1 cellular context compared by ENCODE assay signal in the genomic region with DNA sequence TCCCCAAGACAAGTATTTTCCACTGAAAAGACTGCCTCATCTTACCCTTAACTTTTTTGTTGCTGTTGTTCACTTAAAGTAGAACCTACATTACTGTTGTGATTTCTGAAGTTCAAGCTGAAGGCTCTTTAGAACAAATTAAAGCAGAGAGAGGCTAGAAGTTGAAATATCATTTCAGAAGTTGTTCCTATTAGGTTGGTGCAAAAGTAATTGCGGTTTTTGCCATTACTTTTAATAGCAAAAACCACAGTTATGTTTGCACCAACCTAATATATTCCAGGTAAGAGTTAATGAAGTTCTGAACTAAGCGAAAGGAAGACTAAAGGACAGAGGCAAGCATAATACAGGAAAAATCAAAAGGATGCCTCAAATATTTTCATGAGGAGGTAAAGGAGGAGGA.
TF ChIP-seq lines count a peak whose summit lies in the region.

No MANE protein-coding gene starts in this region.

TF ChIP-seq in K562, 482 proteins besides CTCF, POLR2A, EP300 and RAD21 (continued from another document):
- TF ChIP-seq, protein P1, sequence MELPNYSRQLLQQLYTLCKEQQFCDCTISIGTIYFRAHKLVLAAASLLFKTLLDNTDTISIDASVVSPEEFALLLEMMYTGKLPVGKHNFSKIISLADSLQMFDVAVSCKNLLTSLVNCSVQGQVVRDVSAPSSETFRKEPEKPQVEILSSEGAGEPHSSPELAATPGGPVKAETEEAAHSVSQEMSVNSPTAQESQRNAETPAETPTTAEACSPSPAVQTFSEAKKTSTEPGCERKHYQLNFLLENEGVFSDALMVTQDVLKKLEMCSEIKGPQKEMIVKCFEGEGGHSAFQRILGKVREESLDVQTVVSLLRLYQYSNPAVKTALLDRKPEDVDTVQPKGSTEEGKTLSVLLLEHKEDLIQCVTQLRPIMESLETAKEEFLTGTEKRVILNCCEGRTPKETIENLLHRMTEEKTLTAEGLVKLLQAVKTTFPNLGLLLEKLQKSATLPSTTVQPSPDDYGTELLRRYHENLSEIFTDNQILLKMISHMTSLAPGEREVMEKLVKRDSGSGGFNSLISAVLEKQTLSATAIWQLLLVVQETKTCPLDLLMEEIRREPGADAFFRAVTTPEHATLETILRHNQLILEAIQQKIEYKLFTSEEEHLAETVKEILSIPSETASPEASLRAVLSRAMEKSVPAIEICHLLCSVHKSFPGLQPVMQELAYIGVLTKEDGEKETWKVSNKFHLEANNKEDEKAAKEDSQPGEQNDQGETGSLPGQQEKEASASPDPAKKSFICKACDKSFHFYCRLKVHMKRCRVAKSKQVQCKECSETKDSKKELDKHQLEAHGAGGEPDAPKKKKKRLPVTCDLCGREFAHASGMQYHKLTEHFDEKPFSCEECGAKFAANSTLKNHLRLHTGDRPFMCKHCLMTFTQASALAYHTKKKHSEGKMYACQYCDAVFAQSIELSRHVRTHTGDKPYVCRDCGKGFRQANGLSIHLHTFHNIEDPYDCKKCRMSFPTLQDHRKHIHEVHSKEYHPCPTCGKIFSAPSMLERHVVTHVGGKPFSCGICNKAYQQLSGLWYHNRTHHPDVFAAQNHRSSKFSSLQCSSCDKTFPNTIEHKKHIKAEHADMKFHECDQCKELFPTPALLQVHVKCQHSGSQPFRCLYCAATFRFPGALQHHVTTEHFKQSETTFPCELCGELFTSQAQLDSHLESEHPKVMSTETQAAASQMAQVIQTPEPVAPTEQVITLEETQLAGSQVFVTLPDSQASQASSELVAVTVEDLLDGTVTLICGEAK (IDR thresholded peaks at IDR 0.05), result 0 out of 2 replicates have a peak, but pooled peaks have one; percentile 39
- TF ChIP-seq, protein P1 (CRISPR knock-in tag; IDR thresholded peaks at IDR 0.05), result no peak
- TF ChIP-seq, protein P2, sequence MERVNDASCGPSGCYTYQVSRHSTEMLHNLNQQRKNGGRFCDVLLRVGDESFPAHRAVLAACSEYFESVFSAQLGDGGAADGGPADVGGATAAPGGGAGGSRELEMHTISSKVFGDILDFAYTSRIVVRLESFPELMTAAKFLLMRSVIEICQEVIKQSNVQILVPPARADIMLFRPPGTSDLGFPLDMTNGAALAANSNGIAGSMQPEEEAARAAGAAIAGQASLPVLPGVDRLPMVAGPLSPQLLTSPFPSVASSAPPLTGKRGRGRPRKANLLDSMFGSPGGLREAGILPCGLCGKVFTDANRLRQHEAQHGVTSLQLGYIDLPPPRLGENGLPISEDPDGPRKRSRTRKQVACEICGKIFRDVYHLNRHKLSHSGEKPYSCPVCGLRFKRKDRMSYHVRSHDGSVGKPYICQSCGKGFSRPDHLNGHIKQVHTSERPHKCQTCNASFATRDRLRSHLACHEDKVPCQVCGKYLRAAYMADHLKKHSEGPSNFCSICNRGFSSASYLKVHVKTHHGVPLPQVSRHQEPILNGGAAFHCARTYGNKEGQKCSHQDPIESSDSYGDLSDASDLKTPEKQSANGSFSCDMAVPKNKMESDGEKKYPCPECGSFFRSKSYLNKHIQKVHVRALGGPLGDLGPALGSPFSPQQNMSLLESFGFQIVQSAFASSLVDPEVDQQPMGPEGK (CRISPR knock-in tag; IDR thresholded peaks at IDR 0.05; ENCODE audit: borderline replicate concordance), result no peak
